ENCODE assay signal across 2 cellular contexts in genomic region chr11:129210831-129211181, GRCh38.
A peak's percentile ranks its signal among the peaks of the same experiment; 100 is the strongest.
TF ChIP-seq lines count a peak whose summit lies in the region.

No MANE protein-coding gene starts in this region.

TF ChIP-seq in GM23338, 12 proteins besides CTCF, POLR2A, EP300 and RAD21:
- no peak for TF ChIP-seq ZNF462 (CRISPR knock-in tag; IDR thresholded peaks at IDR 0.05)
- no peak for TF ChIP-seq ZNF331 (CRISPR knock-in tag; IDR thresholded peaks at IDR 0.05; ENCODE audit: low read depth)
- no peak for TF ChIP-seq ZNF114 (CRISPR knock-in tag; IDR thresholded peaks at IDR 0.05)
- TF ChIP-seq, protein P1, sequence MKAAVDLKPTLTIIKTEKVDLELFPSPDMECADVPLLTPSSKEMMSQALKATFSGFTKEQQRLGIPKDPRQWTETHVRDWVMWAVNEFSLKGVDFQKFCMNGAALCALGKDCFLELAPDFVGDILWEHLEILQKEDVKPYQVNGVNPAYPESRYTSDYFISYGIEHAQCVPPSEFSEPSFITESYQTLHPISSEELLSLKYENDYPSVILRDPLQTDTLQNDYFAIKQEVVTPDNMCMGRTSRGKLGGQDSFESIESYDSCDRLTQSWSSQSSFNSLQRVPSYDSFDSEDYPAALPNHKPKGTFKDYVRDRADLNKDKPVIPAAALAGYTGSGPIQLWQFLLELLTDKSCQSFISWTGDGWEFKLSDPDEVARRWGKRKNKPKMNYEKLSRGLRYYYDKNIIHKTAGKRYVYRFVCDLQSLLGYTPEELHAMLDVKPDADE (IDR thresholded peaks at IDR 0.05): no peak

TF ChIP-seq in K562, 482 proteins besides CTCF, POLR2A, EP300 and RAD21:
- TF ChIP-seq ETV6 (IDR thresholded peaks at IDR 0.05; ENCODE audit: borderline replicate concordance in 1 of 2, low read depth in 2 of 2, low read length in 1 of 2): no peak
- no peak for TF ChIP-seq ETV6 (CRISPR knock-in tag; IDR thresholded peaks at IDR 0.05; ENCODE audit: borderline replicate concordance)
- TF ChIP-seq, protein P2, sequence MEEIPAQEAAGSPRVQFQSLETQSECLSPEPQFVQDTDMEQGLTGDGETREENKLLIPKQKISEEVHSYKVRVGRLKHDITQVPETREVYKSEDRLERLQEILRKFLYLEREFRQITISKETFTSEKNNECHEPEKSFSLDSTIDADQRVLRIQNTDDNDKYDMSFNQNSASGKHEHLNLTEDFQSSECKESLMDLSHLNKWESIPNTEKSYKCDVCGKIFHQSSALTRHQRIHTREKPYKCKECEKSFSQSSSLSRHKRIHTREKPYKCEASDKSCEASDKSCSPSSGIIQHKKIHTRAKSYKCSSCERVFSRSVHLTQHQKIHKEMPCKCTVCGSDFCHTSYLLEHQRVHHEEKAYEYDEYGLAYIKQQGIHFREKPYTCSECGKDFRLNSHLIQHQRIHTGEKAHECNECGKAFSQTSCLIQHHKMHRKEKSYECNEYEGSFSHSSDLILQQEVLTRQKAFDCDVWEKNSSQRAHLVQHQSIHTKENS (CRISPR knock-in tag; IDR thresholded peaks at IDR 0.05): no peak
- TF ChIP-seq, protein P3, sequence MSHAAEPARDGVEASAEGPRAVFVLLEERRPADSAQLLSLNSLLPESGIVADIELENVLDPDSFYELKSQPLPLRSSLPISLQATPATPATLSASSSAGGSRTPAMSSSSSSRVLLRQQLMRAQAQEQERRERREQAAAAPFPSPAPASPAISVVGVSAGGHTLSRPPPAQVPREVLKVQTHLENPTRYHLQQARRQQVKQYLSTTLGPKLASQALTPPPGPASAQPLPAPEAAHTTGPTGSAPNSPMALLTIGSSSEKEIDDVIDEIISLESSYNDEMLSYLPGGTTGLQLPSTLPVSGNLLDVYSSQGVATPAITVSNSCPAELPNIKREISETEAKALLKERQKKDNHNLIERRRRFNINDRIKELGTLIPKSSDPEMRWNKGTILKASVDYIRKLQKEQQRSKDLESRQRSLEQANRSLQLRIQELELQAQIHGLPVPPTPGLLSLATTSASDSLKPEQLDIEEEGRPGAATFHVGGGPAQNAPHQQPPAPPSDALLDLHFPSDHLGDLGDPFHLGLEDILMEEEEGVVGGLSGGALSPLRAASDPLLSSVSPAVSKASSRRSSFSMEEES (CRISPR knock-in tag; IDR thresholded peaks at IDR 0.05): no peak
- no peak for TF ChIP-seq ARNT (IDR thresholded peaks at IDR 0.05)
- TF ChIP-seq SPI1 (IDR thresholded peaks at IDR 0.05; ENCODE audit: borderline replicate concordance, low read depth, low read length): peak; percentile 29; the same call in 1 of the 2 replicates
- TF ChIP-seq HDAC1 (IDR thresholded peaks at IDR 0.05): no peak
- no peak for TF ChIP-seq PTBP1 (IDR thresholded peaks at IDR 0.05; ENCODE audit: low read depth, low read length)
